16 cellular contexts compared by ENCODE assay signal in the genomic region with DNA sequence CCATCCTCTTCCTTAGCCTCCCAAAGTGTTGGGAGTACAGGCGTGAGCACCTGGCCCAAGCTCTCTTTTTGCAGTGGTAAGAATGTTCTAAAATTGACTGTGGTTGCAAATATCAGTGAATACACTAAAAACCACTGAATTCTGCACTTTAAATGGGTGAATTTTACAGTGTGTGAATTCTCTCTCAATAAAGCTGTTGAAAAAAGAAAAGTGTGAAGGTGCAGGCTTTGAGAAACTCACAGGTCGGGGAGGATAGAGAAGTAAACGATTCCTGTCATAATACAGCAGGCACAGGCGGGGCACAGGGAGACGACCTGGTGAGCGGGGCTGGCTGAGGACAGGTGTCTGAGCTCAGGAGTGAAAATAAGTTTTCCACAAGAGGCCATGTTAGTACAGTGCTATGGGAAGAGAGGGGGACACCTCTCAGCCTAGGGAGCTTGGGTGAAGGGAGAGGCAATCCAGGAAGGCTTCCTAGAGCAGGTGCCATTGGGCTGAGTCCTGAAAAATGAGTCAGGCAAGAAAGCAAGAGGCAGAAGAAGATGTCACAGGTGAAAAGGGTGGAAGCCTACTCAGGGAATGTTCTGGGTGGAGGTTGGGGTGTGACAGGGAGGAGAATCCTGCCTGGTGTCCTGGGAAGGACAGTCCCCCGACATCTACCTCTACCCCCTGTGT. TPM values are rescaled to one million over a fixed set of nuclear protein-coding genes. Genes with fewer than 3 reads are reported as not detected.
DNase-seq lines count a peak whose midpoint lies in the region; TF ChIP-seq lines count a peak whose summit lies in the region.
"Had no signal": no experiment of that assay in that cellular context is flagged by ENCODE, and none has a peak within 500 bp of the region (broad histone marks: within the 10 kb centered on the region; RNA-seq: fewer than 3 reads in every experiment).

No MANE protein-coding gene starts in this region.

- H3K27me3 Mint-ChIP-seq in T-helper 2 cell treated with Interferon-gamma antibody and Interleukin-4, amounts not matched to agents 5 μg/mL and 100 μg/mL, for 36 hours (ENCODE audit: low read depth), result no peaks in the 10 kb centered on the region
- peaks cover 2% of the 10 kb centered on the region for H3K27me3 Mint-ChIP-seq in activated naive CD8-positive, alpha-beta T cell treated with anti-CD3 and anti-CD28 coated beads for 36 hours
- H3K27me3 Mint-ChIP-seq in nephron (ENCODE audit: low read depth), result peaks cover 9% of the 10 kb centered on the region

- peak overlapping the region; percentile 89 for H3K27ac Mint-ChIP-seq in T-helper 2 cell treated with Interferon-gamma antibody and Interleukin-4, amounts not matched to agents 5 μg/mL and 100 μg/mL, for 36 hours
- peak overlapping the region; percentile 90 for H3K27ac Mint-ChIP-seq in activated naive CD8-positive, alpha-beta T cell treated with anti-CD3 and anti-CD28 coated beads for 36 hours
- peak overlapping the region in 2 of 3 experiments; percentile 43 to 49 for H3K27ac Mint-ChIP-seq in nephron

- H3K36me3 Mint-ChIP-seq in T-helper 2 cell treated with Interferon-gamma antibody and Interleukin-4, amounts not matched to agents 5 μg/mL and 100 μg/mL, for 36 hours (ENCODE audit: low read depth), result peaks cover 1% of the 10 kb centered on the region
- peaks cover 3% of the 10 kb centered on the region for H3K36me3 Mint-ChIP-seq in activated naive CD8-positive, alpha-beta T cell treated with anti-CD3 and anti-CD28 coated beads for 36 hours
- H3K36me3 Mint-ChIP-seq in nephron (ENCODE audit: low read depth), result peaks cover 3% of the 10 kb centered on the region

- no peaks in the 10 kb centered on the region for H3K4me1 ChIP-seq in testis
- H3K4me1 ChIP-seq: psoas muscle had no signal

- H3K4me3 Mint-ChIP-seq in T-helper 2 cell treated with Interferon-gamma antibody and Interleukin-4, amounts not matched to agents 5 μg/mL and 100 μg/mL, for 36 hours, result peak overlapping the region; percentile 62
- H3K4me3 Mint-ChIP-seq in activated naive CD8-positive, alpha-beta T cell treated with anti-CD3 and anti-CD28 coated beads for 36 hours, result no peak overlapping the region
- no peak overlapping the region for H3K4me3 Mint-ChIP-seq in nephron

- no peak for TF ChIP-seq CTCF in nephron (IDR thresholded peaks at IDR 0.05; ENCODE audit: unreplicated experiment in 3 of 3)
- TF ChIP-seq CTCF in GM13976 (IDR thresholded peaks at IDR 0.05; ENCODE audit: borderline replicate concordance, control extremely low read depth, extremely low read depth, insufficient read depth, missing control alignments), result no peak
- no peak for TF ChIP-seq CTCF in testis (IDR thresholded peaks at IDR 0.05)

- no peaks in the 10 kb centered on the region for H3K9me3 Mint-ChIP-seq in T-helper 2 cell treated with Interferon-gamma antibody and Interleukin-4, amounts not matched to agents 5 μg/mL and 100 μg/mL, for 36 hours
- H3K9me3 Mint-ChIP-seq in activated naive CD8-positive, alpha-beta T cell treated with anti-CD3 and anti-CD28 coated beads for 36 hours, result no peaks in the 10 kb centered on the region
- no peaks in the 10 kb centered on the region for H3K9me3 Mint-ChIP-seq in nephron

- H3K4me1 Mint-ChIP-seq in T-helper 2 cell treated with Interferon-gamma antibody and Interleukin-4, amounts not matched to agents 5 μg/mL and 100 μg/mL, for 36 hours (ENCODE audit: low read depth), result peaks cover 68% of the 10 kb centered on the region
- H3K4me1 Mint-ChIP-seq in activated naive CD8-positive, alpha-beta T cell treated with anti-CD3 and anti-CD28 coated beads for 36 hours, result peaks cover 54% of the 10 kb centered on the region
- peaks cover 29% of the 10 kb centered on the region for H3K4me1 Mint-ChIP-seq in nephron

- TF ChIP-seq POLR2A in testis (IDR thresholded peaks at IDR 0.05), result no peak

- no peaks in the 10 kb centered on the region for H3K36me3 ChIP-seq in testis (ENCODE audit: low read depth, missing control alignments)
- H3K36me3 ChIP-seq: cardiac muscle cell, thoracic aorta had no signal

- 86 to 87% methylated on average over 7 of the region's 7 CpGs for WGBS in testis, 2 donors

- in situ Hi-C loops in GM13976 (cut with MboI; ENCODE audit: low sequenced_read_pairs, unreplicated experiment), result no loop called here

- intact Hi-C loops in testis (cut with DNase I; ENCODE audit: low total_unique reads), result no loop called here

- no peaks in the 10 kb centered on the region for H3K9me3 ChIP-seq in testis
- H3K9me3 ChIP-seq: psoas muscle, thoracic aorta had no signal

- no peak overlapping the region for H3K27ac ChIP-seq in testis
- H3K27ac ChIP-seq: cardiac muscle cell, psoas muscle, thoracic aorta had no signal

- peak overlapping the region; percentile 25 for H3K4me3 ChIP-seq in Jurkat, Clone E6-1 (ENCODE audit: low read length)
- H3K4me3 ChIP-seq in testis, result no peak overlapping the region
- H3K4me3 ChIP-seq: cardiac muscle cell, psoas muscle, thoracic aorta had no signal

- no peak for DNase-seq in T-helper 2 cell treated with Interferon-gamma antibody and Interleukin-4, amounts not matched to agents 5 μg/mL and 100 μg/mL, for 36 hours (ENCODE audit: low spot score)
- DNase-seq in T-helper 2 cell (no peak), GM13976 (ENCODE audit: low spot score) (no peak), testis (no peak), NAMALWA (ENCODE audit: low spot score) (no peak)
- no peak for DNase-seq in Jurkat, Clone E6-1 (ENCODE audit: low read depth, low spot score)
- no peak for DNase-seq in activated naive CD8-positive, alpha-beta T cell treated with anti-CD3 and anti-CD28 coated beads for 36 hours
- DNase-seq: 8988T, COR-L47, NCI-H1694 treated with DMSO at 0.1 percent for 48 hours, NCI-H510A, psoas muscle had no signal

- no peaks in the 10 kb centered on the region for H3K27me3 ChIP-seq in testis
- H3K27me3 ChIP-seq: cardiac muscle cell had no signal

RNA-seq across cellular contexts. Expression of a gene that starts 26.1 kb away (rescaled TPM):
- polyA plus RNA-seq in Jurkat, Clone E6-1 (2012; ENCODE audit: insufficient read depth, insufficient read length), result 1.0 TPM
- total RNA-seq in activated naive CD8-positive, alpha-beta T cell treated with anti-CD3 and anti-CD28 coated beads for 36 hours, result 100 to 1,000 TPM; 282 to 288 TPM
- 1 to 10 TPM in 1 of 2 donors, under 1 TPM in 1; 0.08 to 1.4 TPM for total RNA-seq in testis
- polyA plus RNA-seq in testis (ENCODE audit: insufficient read depth, low read depth, low replicate concordance), result 1.4 TPM

RNA-seq across cellular contexts. Expression of a gene that starts 46.2 kb away (rescaled TPM):
- polyA plus RNA-seq in Jurkat, Clone E6-1 (2012; ENCODE audit: insufficient read depth, insufficient read length), result not detected
- total RNA-seq in activated naive CD8-positive, alpha-beta T cell treated with anti-CD3 and anti-CD28 coated beads for 36 hours, result 10 to 100 TPM; 47.9 to 50.7 TPM
- 1 to 10 TPM in 1 of 2 donors, not detected in 1; 1.6 TPM for total RNA-seq in testis
- 0.69 TPM for polyA plus RNA-seq in testis (ENCODE audit: insufficient read depth, low read depth, low replicate concordance)
- total RNA-seq: cardiac muscle cell, fibroblast of lung had no signal
- polyA plus RNA-seq: cardiac muscle cell, fibroblast of lung had no signal

Comparison
In these comparisons a context has a peak if more than half of its experiments do, and no peak if none do; other contexts are left out.
1. RNA of a gene that starts 26.1 kb away (total RNA-seq): 282 to 288 TPM in activated naive CD8-positive, alpha-beta T cell treated with anti-CD3 and anti-CD28 coated beads for 36 hours; 0.08 to 1.4 TPM in testis; every median in the first group is over 100 times any median in the second.
2. RNA of a gene that starts 46.2 kb away (total RNA-seq): 47.9 to 50.7 TPM in activated naive CD8-positive, alpha-beta T cell treated with anti-CD3 and anti-CD28 coated beads for 36 hours; 1.6 TPM in testis; every median in the first group is over 10 times any median in the second.
3. Peak in every context shown above with its lines, with median percentiles within 50 percentile points of each other: H3K27ac Mint-ChIP-seq.